In genomic region chr2:64609229-64609994, GRCh38 we compare ENCODE assay signal across 8 cellular contexts. TPM values are rescaled to one million over a fixed set of nuclear protein-coding genes. Genes with fewer than 3 reads are reported as not detected.
DNase-seq lines count a peak whose midpoint lies in the region; ATAC-seq and TF ChIP-seq lines count a peak whose summit lies in the region.

No MANE protein-coding gene starts in this region.

- H3K27me3 Mint-ChIP-seq in naive B cell: peaks cover 0 to under 1% (median 0%) of the 10 kb centered on the region in 3 donors

- H3K27me3 ChIP-seq in DND-41 (ENCODE audit: insufficient read depth, low read length, poor library complexity): peaks cover 3% of the 10 kb centered on the region
- no peaks in the 10 kb centered on the region for H3K27me3 ChIP-seq in stomach smooth muscle (ENCODE audit: control insufficient read depth in 1 of 2, insufficient read depth in 2 of 2, low read length in 2 of 2)

- peaks cover 0 to 2% (median 0%) of the 10 kb centered on the region in 7 donors for H3K9me3 Mint-ChIP-seq in naive B cell

- 0 out of 2 replicates have a peak, but pooled peaks cover 3% of the 10 kb centered on the region for H4K20me1 ChIP-seq in DND-41 (ENCODE audit: insufficient read depth, low read length)

- peak overlapping the region; percentile 76 to 93 (median 86) for H3K4me3 Mint-ChIP-seq in naive B cell

- H3K79me2 ChIP-seq in DND-41 (ENCODE audit: insufficient read depth, low read length): no peaks in the 10 kb centered on the region

- peak overlapping the region; percentile 27 to 92 (median 86) for H3K27ac Mint-ChIP-seq in naive B cell

- no peak overlapping the region for H3K27ac ChIP-seq in DND-41 (ENCODE audit: low read length)
- H3K27ac ChIP-seq in stomach smooth muscle (ENCODE audit: low read length): no peak overlapping the region

- H3K9ac ChIP-seq in DND-41 (ENCODE audit: low read depth, low read length) (no peak overlapping the region), stomach smooth muscle (ENCODE audit: low read length in 2 of 2) (peak overlapping the region; percentile 52 to 69)

- H3K4me1 ChIP-seq in DND-41 (ENCODE audit: insufficient read depth, low read length): no peaks in the 10 kb centered on the region
- peaks cover 14% of the 10 kb centered on the region for H3K4me1 ChIP-seq in stomach smooth muscle (ENCODE audit: control insufficient read depth, insufficient read depth, low read length)

- no peak overlapping the region for H3K4me3 ChIP-seq in DND-41 (ENCODE audit: low read depth in 1 of 2, low read length in 2 of 2)
- peak overlapping the region; percentile 54 to 74 for H3K4me3 ChIP-seq in stomach smooth muscle (ENCODE audit: low read length in 2 of 2)

- TF ChIP-seq CTCF in DND-41 (IDR thresholded peaks at IDR 0.05; ENCODE audit: borderline replicate concordance, extremely low read depth, low read length, poor library complexity, severe bottlenecking): no peak

- H3K36me3 ChIP-seq in DND-41 (ENCODE audit: insufficient read depth, low read length) (no peaks in the 10 kb centered on the region), stomach smooth muscle (ENCODE audit: control insufficient read depth in 2 of 2, insufficient read depth in 2 of 2, low read length in 2 of 2) (no peaks in the 10 kb centered on the region)

- peaks cover 18 to 30% (median 20%) of the 10 kb centered on the region in 3 donors for H3K4me1 Mint-ChIP-seq in naive B cell

- DNase-seq in DND-41 (no peak), MV-4-11 (lab: John Stamatoyannopoulos, UW) (peak; percentile 50), activated T-cell treated with anti-CD3 and anti-CD28 coated beads for 24 hours (ENCODE audit: low read depth) (peak; percentile 47), fibroblast of gingiva (ENCODE audit: low read depth) (peak; percentile 24), naive B cell (peak; percentile 78), SHP77 treated with DMSO at 0.1 percent for 48 hours (lab: John Stamatoyannopoulos, UW) (no peak)

- no peak overlapping the region for H2AFZ ChIP-seq in DND-41 (ENCODE audit: low read depth, low read length)

- H3K4me2 ChIP-seq in DND-41 (ENCODE audit: insufficient read depth, low read length): no peak overlapping the region

- H3K9me3 ChIP-seq in DND-41 (ENCODE audit: insufficient read depth, low read length, severe bottlenecking) (no peaks in the 10 kb centered on the region), stomach smooth muscle (ENCODE audit: control insufficient read depth in 2 of 2, low read length in 2 of 2) (peaks cover 0 to under 1% of the 10 kb centered on the region in 2 donors)

- ATAC-seq in DND-41 (ENCODE audit: insufficient read depth, low read depth) (peak; percentile 64; the same call in 2 of the 3 replicates), GM21529 (IDR thresholded peaks at IDR 0.05; ENCODE audit: unreplicated experiment) (peak; percentile 43), naive B cell (ENCODE audit: low read depth in 2 of 2) (peak; percentile 67 to 72)

- H3K36me3 Mint-ChIP-seq in naive B cell: no peaks in the 10 kb centered on the region

RNA-seq across cellular contexts. Expression of gene SERTAD2, which starts 44.3 kb away (rescaled TPM):
- polyA plus RNA-seq in naive B cell (ENCODE audit: low read depth in 6 of 6): 10 to 100 TPM in 5 of 6 donors, 1 to 10 TPM in 1; 7.9 to 21.8 (median 13.2) TPM

Comparison
In these comparisons a context has a peak if more than half of its experiments do, and no peak if none do; other contexts are left out.
1. DNase-seq: peak in MV-4-11 (single experiment), activated T-cell treated with anti-CD3 and anti-CD28 coated beads for 24 hours (single experiment), fibroblast of gingiva (single experiment) and naive B cell (single experiment); none in DND-41 (single experiment) and SHP77 treated with DMSO at 0.1 percent for 48 hours (single experiment).
2. H3K4me3 ChIP-seq: peak in stomach smooth muscle (2 of 2); none in DND-41 (0 of 2).
3. Peak in every context shown above with its lines, with median percentiles within 50 percentile points of each other: ATAC-seq.